Comparison of ENCODE assay signal across 10 cellular contexts in genomic region chr17:2011421-2012371, GRCh38. TPM values are rescaled to one million over a fixed set of nuclear protein-coding genes. Genes with fewer than 3 reads are reported as not detected.
DNase-seq lines count a peak whose midpoint lies in the region; ATAC-seq and TF ChIP-seq lines count a peak whose summit lies in the region.
"Had no signal": no experiment of that assay in that cellular context is flagged by ENCODE, and none has a peak within 500 bp of the region (broad histone marks: within the 10 kb centered on the region; RNA-seq: fewer than 3 reads in every experiment).

No MANE protein-coding gene starts in this region.

- TF ChIP-seq CTCF in brain (conservative IDR thresholded peaks at IDR 0.05): no peak

- H3K4me1 Mint-ChIP-seq in brain: peaks cover 22% of the 10 kb centered on the region
- H3K4me1 Mint-ChIP-seq: activated CD8-positive, alpha-beta memory T cell treated with anti-CD3 and anti-CD28 coated beads, Interleukin-2, amount 10 ng/mL, durations not matched to agents 7 days and 5 days had no signal

- intact Hi-C loops in posterior vena cava (cut with DNase I): no loop called here

- peak; percentile 14 for DNase-seq in SIG-M5 treated with dmso at 0.1 percent for 504 hours (lab: John Stamatoyannopoulos, UW; ENCODE audit: unreplicated experiment)
- DNase-seq in SIG-M5 (lab: John Stamatoyannopoulos, UW): no peak
- peak; percentile 83 for DNase-seq in left lobe of liver (ENCODE audit: low spot score)
- peak; percentile 77 for DNase-seq in ureter (ENCODE audit: low spot score)
- no peak for DNase-seq in posterior vena cava (ENCODE audit: low spot score)
- DNase-seq in NCI-H510A (lab: John Stamatoyannopoulos, UW): no peak
- DNase-seq: activated CD8-positive, alpha-beta memory T cell treated with anti-CD3 and anti-CD28 coated beads, Interleukin-2, amount 10 ng/mL, durations not matched to agents 7 days and 5 days; NCI-H1436 had no signal

- H3K27ac Mint-ChIP-seq in brain: peak overlapping the region in 4 of 5 experiments; percentile 16 to 88 (median 68)
- H3K27ac Mint-ChIP-seq: activated CD8-positive, alpha-beta memory T cell treated with anti-CD3 and anti-CD28 coated beads, Interleukin-2, amount 10 ng/mL, durations not matched to agents 7 days and 5 days had no signal

- H3K36me3 Mint-ChIP-seq in brain: peaks cover 15% of the 10 kb centered on the region
- H3K36me3 Mint-ChIP-seq: activated CD8-positive, alpha-beta memory T cell treated with anti-CD3 and anti-CD28 coated beads, Interleukin-2, amount 10 ng/mL, durations not matched to agents 7 days and 5 days had no signal

- ATAC-seq in left lobe of liver: peak; percentile 81
- ATAC-seq in HG03097 (IDR thresholded peaks at IDR 0.05; ENCODE audit: low FRiP score, unreplicated experiment): no peak
- ATAC-seq: activated CD8-positive, alpha-beta memory T cell treated with anti-CD3 and anti-CD28 coated beads, Interleukin-2, amount 10 ng/mL, durations not matched to agents 7 days and 5 days had no signal

- H3K9me3 Mint-ChIP-seq in brain: peaks cover 0 to 19% (median 9%) of the 10 kb centered on the region in 5 experiments

- H3K27me3 Mint-ChIP-seq in brain: peaks cover 9% of the 10 kb centered on the region

- peak overlapping the region in 2 of 5 experiments; percentile 37 to 40 for H3K4me3 Mint-ChIP-seq in brain
- H3K4me3 Mint-ChIP-seq: activated CD8-positive, alpha-beta memory T cell treated with anti-CD3 and anti-CD28 coated beads, Interleukin-2, amount 10 ng/mL, durations not matched to agents 7 days and 5 days had no signal

RNA-seq across cellular contexts. Expression of gene RTN4RL1, which starts 13.4 kb away (rescaled TPM):
- 4.3 TPM for polyA plus RNA-seq in brain (ENCODE audit: insufficient read depth, low read depth, low replicate concordance)
- total RNA-seq in left lobe of liver: 1.8 TPM
- 6.7 TPM for total RNA-seq in ureter
- 1 to 10 TPM; 1.3 to 4.3 TPM for total RNA-seq in posterior vena cava

RNA-seq across cellular contexts. Expression of gene DPH1, which starts 18.3 kb away (rescaled TPM):
- 18.6 TPM for polyA plus RNA-seq in brain (ENCODE audit: insufficient read depth, low read depth, low replicate concordance)
- 38.8 TPM for total RNA-seq in left lobe of liver
- total RNA-seq in ureter: 68.8 TPM
- total RNA-seq in posterior vena cava: 10 to 100 TPM; 26.5 to 27.9 TPM

RNA-seq across cellular contexts. Expression of gene OVCA2, which starts 30.1 kb away (rescaled TPM):
- polyA plus RNA-seq in brain (ENCODE audit: insufficient read depth, low read depth, low replicate concordance): 28.7 TPM
- total RNA-seq in left lobe of liver: 15.3 TPM
- 39.5 TPM for total RNA-seq in ureter
- total RNA-seq in posterior vena cava: 10 to 100 TPM; 17.4 to 21.2 TPM

RNA-seq across cellular contexts. Expression of gene HIC1, which starts 43.2 kb away (rescaled TPM):
- polyA plus RNA-seq in brain (ENCODE audit: insufficient read depth, low read depth, low replicate concordance): 2.6 TPM
- 9.9 TPM for total RNA-seq in left lobe of liver
- total RNA-seq in ureter: 14.9 TPM
- total RNA-seq in posterior vena cava: 10 to 100 TPM; 41.3 to 64.2 TPM

Comparison
In these comparisons a context has a peak if more than half of its experiments do, and no peak if none do; other contexts are left out.
1. DNase-seq: peak in SIG-M5 treated with dmso at 0.1 percent for 504 hours (single experiment), left lobe of liver (single experiment) and ureter (single experiment); none in SIG-M5 (single experiment), posterior vena cava (single experiment) and NCI-H510A (single experiment).